ENCODE assay signal across 8 cellular contexts in genomic region chr2:197675246-197675645, GRCh38. TPM values are rescaled to one million over a fixed set of nuclear protein-coding genes. Genes with fewer than 3 reads are reported as not detected.
DNase-seq lines count a peak whose midpoint lies in the region; ATAC-seq lines count a peak whose summit lies in the region.

TSS of gene RFTN2 (minus strand) at chr2:197675587. CDS start at chr2:197675458, 129 bp downstream.

- H2BK5ac ChIP-seq in mesenchymal stem cell (ENCODE audit: low read depth, low read length, poor library complexity, severe bottlenecking): peak within 1 kb of the TSS; percentile 31

- peaks cover 7% of the 10 kb centered on the region for H3K79me1 ChIP-seq in mesenchymal stem cell (replicated peaks; ENCODE audit: low read length, poor library complexity, severe bottlenecking)

- no peaks in the 10 kb centered on the region for H3K4me1 Mint-ChIP-seq in T-cell

- peak within 1 kb of the TSS; percentile 94 for H3K9ac ChIP-seq in mesenchymal stem cell (ENCODE audit: low read length)
- H3K9ac ChIP-seq in stomach smooth muscle (ENCODE audit: low read length in 2 of 2): peak within 1 kb of the TSS; percentile 42 to 48

- CTCF ChIA-PET in T-cell (lab: Charles Lee): no interaction called here

- no peak within 1 kb of the TSS for H3K4ac ChIP-seq in mesenchymal stem cell (ENCODE audit: low read depth in 1 of 2, low read length in 2 of 2)

- H3K9me3 Mint-ChIP-seq in T-cell: no peaks in the 10 kb centered on the region

- no peaks in the 10 kb centered on the region for H3K9me3 ChIP-seq in ectodermal cell (ENCODE audit: control insufficient read depth, low read length)
- no peaks in the 10 kb centered on the region for H3K9me3 ChIP-seq in mesenchymal stem cell (ENCODE audit: control insufficient read depth, low read length)
- no peaks in the 10 kb centered on the region for H3K9me3 ChIP-seq in stomach smooth muscle (ENCODE audit: control insufficient read depth in 2 of 2, low read length in 2 of 2)

- H3K27me3 ChIP-seq in ectodermal cell (ENCODE audit: control insufficient read depth, insufficient read depth, low read length, poor library complexity, severe bottlenecking) (no peaks in the 10 kb centered on the region), mesenchymal stem cell (ENCODE audit: control insufficient read depth in 1 of 2, insufficient read depth in 1 of 2, low read length in 2 of 2) (no peaks in the 10 kb centered on the region), stomach smooth muscle (ENCODE audit: control insufficient read depth in 1 of 2, insufficient read depth in 2 of 2, low read length in 2 of 2) (no peaks in the 10 kb centered on the region)

- peak within 1 kb of the TSS; percentile 44 for H3K4me3 ChIP-seq in ectodermal cell (ENCODE audit: insufficient read depth, low read depth, low read length)
- peak within 1 kb of the TSS; percentile 43 to 82 for H3K4me3 ChIP-seq in mesenchymal stem cell (ENCODE audit: insufficient read depth in 1 of 2, low read depth in 1 of 2, low read length in 2 of 2)
- H3K4me3 ChIP-seq in stomach smooth muscle (ENCODE audit: low read length in 2 of 2): peak within 1 kb of the TSS; percentile 50 to 51

- H3K27ac ChIP-seq in ectodermal cell (ENCODE audit: insufficient read depth, low read depth, low read length, poor library complexity, severe bottlenecking): peak within 1 kb of the TSS; percentile 58
- peak within 1 kb of the TSS; percentile 84 for H3K27ac ChIP-seq in mesenchymal stem cell (ENCODE audit: low read length, poor library complexity, severe bottlenecking)
- H3K27ac ChIP-seq in stomach smooth muscle (ENCODE audit: low read length): no peak within 1 kb of the TSS

- H3K4me1 ChIP-seq in ectodermal cell (ENCODE audit: control insufficient read depth, insufficient read depth, low read length): peaks cover 7% of the 10 kb centered on the region
- H3K4me1 ChIP-seq in mesenchymal stem cell (ENCODE audit: control insufficient read depth, insufficient read depth, low read depth, low read length): peaks cover 4% of the 10 kb centered on the region
- H3K4me1 ChIP-seq in stomach smooth muscle (ENCODE audit: control insufficient read depth, insufficient read depth, low read length): no peaks in the 10 kb centered on the region

- no peak within 1 kb of the TSS for H3K4me3 Mint-ChIP-seq in T-cell

- no peaks in the 10 kb centered on the region for H3K36me3 Mint-ChIP-seq in T-cell

- ATAC-seq in GM21619 (IDR thresholded peaks at IDR 0.05; ENCODE audit: unreplicated experiment) (no peak), HG02981 (IDR thresholded peaks at IDR 0.05; ENCODE audit: unreplicated experiment) (no peak), T-cell (replicated peaks in 1 of 4) (no peak)

- H2BK120ac ChIP-seq in mesenchymal stem cell (ENCODE audit: low read depth, low read length): no peak within 1 kb of the TSS

- no peak within 1 kb of the TSS for H4K8ac ChIP-seq in mesenchymal stem cell (ENCODE audit: low read length)

- POLR2A ChIA-PET in T-cell (lab: Charles Lee): no interaction called here

- no peak within 1 kb of the TSS for H3K27ac Mint-ChIP-seq in T-cell

- H3K14ac ChIP-seq in mesenchymal stem cell (ENCODE audit: low read length in 2 of 2): no peak within 1 kb of the TSS

- no peak within 1 kb of the TSS for H3K18ac ChIP-seq in mesenchymal stem cell (ENCODE audit: low read depth in 1 of 2, low read length in 2 of 2)

- no peak within 1 kb of the TSS for H2BK15ac ChIP-seq in mesenchymal stem cell (ENCODE audit: low read depth, poor library complexity, severe bottlenecking)

- H3K4me2 ChIP-seq in mesenchymal stem cell (ENCODE audit: low read length, poor library complexity, severe bottlenecking): peak within 1 kb of the TSS; percentile 77

- H2AK5ac ChIP-seq in mesenchymal stem cell (ENCODE audit: low read length, severe bottlenecking): no peak within 1 kb of the TSS

- H3K36me3 ChIP-seq in ectodermal cell (ENCODE audit: control insufficient read depth, insufficient read depth, low read length): no peaks in the 10 kb centered on the region
- no peaks in the 10 kb centered on the region for H3K36me3 ChIP-seq in mesenchymal stem cell (ENCODE audit: control insufficient read depth in 1 of 2, insufficient read depth in 2 of 2, low read depth in 1 of 2, low read length in 2 of 2)
- no peaks in the 10 kb centered on the region for H3K36me3 ChIP-seq in stomach smooth muscle (ENCODE audit: control insufficient read depth in 2 of 2, insufficient read depth in 2 of 2, low read length in 2 of 2)

- 56 to 59% methylated on average over 3 of the region's 3 CpGs for WGBS in ectodermal cell, 2 experiments
- 58% methylated on average over 3 of the region's 3 CpGs for WGBS in mesenchymal stem cell

- no peak within 1 kb of the TSS for H4K91ac ChIP-seq in mesenchymal stem cell (ENCODE audit: low read length)

- H2BK12ac ChIP-seq in mesenchymal stem cell (ENCODE audit: low read length in 2 of 2): no peak within 1 kb of the TSS

- DNase-seq in LHCN-M2 (ENCODE audit: low read depth): peak; percentile 20
- DNase-seq in mesenchymal stem cell: no peak
- no peak for DNase-seq in DMS 273 (lab: John Stamatoyannopoulos, UW; ENCODE audit: unreplicated experiment)
- no peak for DNase-seq in T-cell

- H3K23ac ChIP-seq in mesenchymal stem cell (ENCODE audit: low read length in 2 of 2): no peak within 1 kb of the TSS

- no peak within 1 kb of the TSS for H2AFZ ChIP-seq in mesenchymal stem cell (ENCODE audit: low read depth, low read length)

- H3K27me3 Mint-ChIP-seq in T-cell: peaks cover 21 to 32% of the 10 kb centered on the region in 2 donors

RNA-seq across cellular contexts. Expression of gene RFTN2, which starts in this region (rescaled TPM):
- total RNA-seq in LHCN-M2 (2014; rRNA removed): 0.40 and 0.83 TPM in 2 replicates
- polyA plus RNA-seq in LHCN-M2 (2012): 0.35 TPM
- polyA plus RNA-seq in ectodermal cell (2013, experiment 1 of 4): 23.8 TPM
- polyA plus RNA-seq in ectodermal cell (2013, experiment 2 of 4): 15.6 TPM
- polyA plus RNA-seq in ectodermal cell (2013, experiment 3 of 4): 14.0 TPM
- 16.0 TPM for polyA plus RNA-seq in ectodermal cell (2013, experiment 4 of 4)
- polyA plus RNA-seq in mesenchymal stem cell (2013, experiment 1 of 2): 8.8 TPM
- 9.7 TPM for polyA plus RNA-seq in mesenchymal stem cell (2013, experiment 2 of 2)
- under 1 TPM in 2 of 5 donors, not detected in 3; 0.12 to 0.44 TPM for total RNA-seq in T-cell

Comparison
In these comparisons a context has a peak if more than half of its experiments do, and no peak if none do; other contexts are left out.
1. Peak in DNase-seq in LHCN-M2; RNA of the gene not detected or under 1 TPM.